ENCODE assay signal across 1 cellular context in the genomic region with DNA sequence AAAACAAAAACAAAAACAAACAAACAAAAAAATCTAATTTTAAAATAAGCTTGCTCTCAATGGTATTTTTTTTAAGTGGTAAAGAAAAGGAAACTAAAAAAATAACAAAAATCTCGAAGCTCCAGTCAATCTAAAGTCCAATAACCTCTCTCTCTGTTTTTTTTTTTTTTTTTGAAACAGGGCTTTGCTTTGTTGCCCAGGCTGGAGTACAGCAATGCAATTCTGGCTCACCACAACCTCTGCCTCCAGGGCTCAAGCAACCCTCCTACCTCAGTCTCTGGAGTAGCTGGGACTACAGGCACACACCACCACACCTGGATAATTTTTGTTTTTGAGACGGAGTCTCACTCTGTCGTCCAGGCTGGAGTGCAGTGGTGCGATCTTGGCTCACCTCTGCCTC.
A peak's percentile ranks its signal among the peaks of the same experiment; 100 is the strongest.
TF ChIP-seq lines count a peak whose summit lies in the region.

No MANE protein-coding gene starts in this region.

TF ChIP-seq in HepG2, 621 proteins besides CTCF, POLR2A, EP300 and RAD21 (continued from another document):
- TF ChIP-seq, protein P1, sequence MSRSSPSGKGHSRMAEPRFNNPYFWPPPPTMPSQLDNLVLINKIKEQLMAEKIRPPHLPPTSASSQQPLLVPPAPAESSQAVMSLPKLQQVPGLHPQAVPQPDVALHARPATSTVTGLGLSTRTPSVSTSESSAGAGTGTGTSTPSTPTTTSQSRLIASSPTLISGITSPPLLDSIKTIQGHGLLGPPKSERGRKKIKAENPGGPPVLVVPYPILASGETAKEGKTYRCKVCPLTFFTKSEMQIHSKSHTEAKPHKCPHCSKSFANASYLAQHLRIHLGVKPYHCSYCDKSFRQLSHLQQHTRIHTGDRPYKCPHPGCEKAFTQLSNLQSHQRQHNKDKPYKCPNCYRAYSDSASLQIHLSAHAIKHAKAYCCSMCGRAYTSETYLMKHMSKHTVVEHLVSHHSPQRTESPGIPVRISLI (CRISPR knock-in tag; IDR thresholded peaks at IDR 0.05; ENCODE audit: borderline replicate concordance): peak; percentile 48; the same call in 1 of the 2 replicates
